ENCODE assay signal across 25 cellular contexts in the genomic region with DNA sequence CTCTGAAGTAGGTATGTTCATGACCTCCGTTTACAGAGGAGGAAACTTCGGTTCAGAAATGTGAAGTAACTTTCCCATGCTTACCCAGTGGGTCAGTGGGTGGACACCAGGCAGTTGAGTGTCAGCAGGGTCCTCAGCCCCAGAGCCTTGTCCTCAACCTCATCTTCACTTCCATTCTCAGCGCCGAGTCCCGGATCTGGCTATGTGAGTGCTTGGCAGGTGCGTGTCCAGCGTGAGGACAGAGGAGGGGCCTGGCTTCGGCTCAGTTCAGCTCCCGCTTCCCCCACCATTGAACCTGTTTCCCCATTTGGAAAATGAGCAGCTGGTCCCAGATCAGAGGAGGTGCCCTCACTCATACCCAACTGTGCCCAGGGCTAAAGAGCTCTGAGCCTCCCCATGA.
DNase-seq lines count a peak whose midpoint lies in the region; ATAC-seq, FAIRE-seq and TF ChIP-seq lines count a peak whose summit lies in the region.
"Had no signal": no experiment of that assay in that cellular context is flagged by ENCODE, and none has a peak within 500 bp of the region (broad histone marks: within the 10 kb centered on the region; RNA-seq: fewer than 3 reads in every experiment).

No MANE protein-coding gene starts in this region.

- no peak for ATAC-seq in GM21526 (IDR thresholded peaks at IDR 0.05; ENCODE audit: low FRiP score, unreplicated experiment)
- ATAC-seq: A549, GM12878 had no signal

- no peak for FAIRE-seq in kidney (lab: Jason Lieb, UNC)
- FAIRE-seq: A549, D721Med, GM12878, H54 had no signal

- WGBS in H9 (ENCODE audit: extremely low coverage, insufficient read length, low lambda C conversion rate) = no CpG with 5 or more reads among the region's 9 CpGs
- WGBS in neuronal stem cell (ENCODE audit: extremely low coverage in 2 of 2, insufficient read length in 2 of 2, insufficient replicate concordance in 1 of 2), 2 donors = no CpG with 5 or more reads among the region's 9 CpGs

- peaks cover 32% of the 10 kb centered on the region for H3K27me3 ChIP-seq in left ventricle myocardium inferior (ENCODE audit: low read depth)
- H3K27me3 ChIP-seq in right atrium auricular region = no peaks in the 10 kb centered on the region
- no peaks in the 10 kb centered on the region for H3K27me3 ChIP-seq in H9 (ENCODE audit: insufficient read depth, low read length)
- peaks cover 0 to 7% (median 0%) of the 10 kb centered on the region in 3 experiments for H3K27me3 ChIP-seq in neuronal stem cell (ENCODE audit: control insufficient read depth in 3 of 3, insufficient read depth in 3 of 3, low read depth in 1 of 3, low read length in 3 of 3)
- H3K27me3 ChIP-seq: BE2C; BLaER1 treated with 17β-estradiol and CSF1 and Interleukin-3, amounts not matched to agents 10 nM and 100 nM had no signal

- H2BK12ac ChIP-seq in H9 (ENCODE audit: insufficient read length, low read depth, low read length) = no peak overlapping the region
- H2BK12ac ChIP-seq in neuronal stem cell (ENCODE audit: low read length) = no peak overlapping the region

- TF ChIP-seq CTCF in left ventricle myocardium inferior (IDR thresholded peaks at IDR 0.05; ENCODE audit: borderline replicate concordance) = no peak
- no peak for TF ChIP-seq CTCF in right atrium auricular region (IDR thresholded peaks at IDR 0.05)
- TF ChIP-seq CTCF in H9 (conservative IDR thresholded peaks at IDR 0.05) = no peak
- no peak for TF ChIP-seq CTCF in kidney (IDR thresholded peaks at IDR 0.05; ENCODE audit: borderline replicate concordance, extremely low read depth, insufficient read depth)

- H4K91ac ChIP-seq in H9 (ENCODE audit: insufficient read length, low read depth, low read length) (no peak overlapping the region), neuronal stem cell (ENCODE audit: low read depth, low read length, poor library complexity) (no peak overlapping the region)

- H3K27me3 Mint-ChIP-seq in H9 (ENCODE audit: low read depth) = no peaks in the 10 kb centered on the region; the same call in 1 of the 2 replicates

- H3K27ac ChIP-seq in left ventricle myocardium inferior (replicated peaks) (peak overlapping the region; percentile 33), right atrium auricular region (no peak overlapping the region), H9 (ENCODE audit: insufficient read length, low read depth, low read length) (no peak overlapping the region), kidney (ENCODE audit: low read depth in 2 of 2, low read length in 2 of 2) (no peak overlapping the region), neuronal stem cell (replicated peaks; ENCODE audit: low read length) (no peak overlapping the region)
- H3K27ac ChIP-seq: A549; BLaER1 treated with 17β-estradiol and CSF1 and Interleukin-3, amounts not matched to agents 10 nM and 100 nM had no signal

- H3K4ac ChIP-seq in H9 (ENCODE audit: low read depth, low read length) (no peak overlapping the region), neuronal stem cell (ENCODE audit: low read length) (no peak overlapping the region)

- H3K9ac ChIP-seq in H9 (ENCODE audit: extremely low read depth, insufficient read length, low read length) (no peak overlapping the region), kidney (ENCODE audit: low read length in 2 of 2) (no peak overlapping the region), neuronal stem cell (ENCODE audit: low read depth, low read length, poor library complexity) (no peak overlapping the region)
- H3K9ac ChIP-seq: BLaER1 treated with 17β-estradiol and CSF1 and Interleukin-3, amounts not matched to agents 10 nM and 100 nM had no signal

- no peak overlapping the region for H2AK5ac ChIP-seq in H9 (ENCODE audit: insufficient read length, low read length)
- peak overlapping the region; percentile 51 for H2AK5ac ChIP-seq in neuronal stem cell (ENCODE audit: low read depth, low read length)

- H3K23me2 ChIP-seq in H9 (ENCODE audit: insufficient read length, low read depth, low read length, poor library complexity, severe bottlenecking) = no peaks in the 10 kb centered on the region

- H2BK15ac ChIP-seq in H9 (ENCODE audit: low read depth, low read length) (no peak overlapping the region), neuronal stem cell (ENCODE audit: low read length) (no peak overlapping the region)

- H3K9me3 ChIP-seq in left ventricle myocardium inferior (replicated peaks) (no peaks in the 10 kb centered on the region), right atrium auricular region (no peaks in the 10 kb centered on the region), H9 (ENCODE audit: control insufficient read depth, low read depth, low read length) (no peaks in the 10 kb centered on the region), kidney (ENCODE audit: control insufficient read depth in 1 of 2, low read length in 2 of 2) (no peaks in the 10 kb centered on the region), neuronal stem cell (replicated peaks in 1 of 2; ENCODE audit: control insufficient read depth in 2 of 2, insufficient read depth in 1 of 2, low read depth in 1 of 2, low read length in 2 of 2) (no peaks in the 10 kb centered on the region)
- H3K9me3 ChIP-seq: A549; BE2C; BLaER1 treated with 17β-estradiol and CSF1 and Interleukin-3, amounts not matched to agents 10 nM and 100 nM had no signal

- H3K4me2 ChIP-seq in H9 (ENCODE audit: insufficient read depth, insufficient read length, low read length) (no peak overlapping the region), neuronal stem cell (ENCODE audit: insufficient read depth, low read length, poor library complexity, severe bottlenecking) (no peak overlapping the region)
- H3K4me2 ChIP-seq: A549; BLaER1 treated with 17β-estradiol and CSF1 and Interleukin-3, amounts not matched to agents 10 nM and 100 nM had no signal

- no peak overlapping the region for H3K4me3 Mint-ChIP-seq in H9
- H3K4me3 Mint-ChIP-seq: CD14-positive monocyte; CD4-positive, alpha-beta T cell; CD8-positive, alpha-beta memory T cell had no signal

- H3K14ac ChIP-seq in H9 (ENCODE audit: insufficient read depth, low read length) (peak overlapping the region; percentile 16; the same call in 1 of the 2 replicates), neuronal stem cell (ENCODE audit: low read length) (no peak overlapping the region)

- no peak overlapping the region for H2BK120ac ChIP-seq in H9 (ENCODE audit: low read depth, low read length, poor library complexity, severe bottlenecking)
- no peak overlapping the region for H2BK120ac ChIP-seq in neuronal stem cell (ENCODE audit: low read depth, low read length)

- no peak overlapping the region for H3K56ac ChIP-seq in H9 (ENCODE audit: insufficient read length, low read depth, low read length)

- no peak overlapping the region for H4K8ac ChIP-seq in H9 (replicated peaks; ENCODE audit: insufficient read length, low read depth, low read length)
- H4K8ac ChIP-seq in neuronal stem cell (ENCODE audit: low read depth, low read length) = no peak overlapping the region

- H3K79me1 ChIP-seq in H9 (ENCODE audit: insufficient read depth, low read depth, low read length, poor library complexity, severe bottlenecking) = no peaks in the 10 kb centered on the region
- no peaks in the 10 kb centered on the region for H3K79me1 ChIP-seq in neuronal stem cell (ENCODE audit: low read depth, low read length)

- H4K20me1 ChIP-seq in H9 (ENCODE audit: control insufficient read depth, insufficient read depth, insufficient read length) = no peaks in the 10 kb centered on the region

- H2AFZ ChIP-seq in H9 (ENCODE audit: low read length) (no peak overlapping the region), neuronal stem cell (ENCODE audit: low read length) (no peak overlapping the region)

- H2BK20ac ChIP-seq in H9 (ENCODE audit: low read depth, low read length, poor library complexity, severe bottlenecking) = no peak overlapping the region

- H3K36me3 ChIP-seq in left ventricle myocardium inferior (no peaks in the 10 kb centered on the region), right atrium auricular region (no peaks in the 10 kb centered on the region), kidney (ENCODE audit: control insufficient read depth in 1 of 2, insufficient read depth in 2 of 2, low read length in 2 of 2) (no peaks in the 10 kb centered on the region), neuronal stem cell (replicated peaks in 1 of 2; ENCODE audit: control insufficient read depth in 2 of 2, insufficient read depth in 2 of 2, low read length in 2 of 2) (no peaks in the 10 kb centered on the region)
- H3K36me3 ChIP-seq: BE2C; BLaER1 treated with 17β-estradiol and CSF1 and Interleukin-3, amounts not matched to agents 10 nM and 100 nM had no signal

- no peaks in the 10 kb centered on the region for H3K79me2 ChIP-seq in H9 (ENCODE audit: insufficient read depth, low read length)

- no peak overlapping the region for H2BK5ac ChIP-seq in H9 (ENCODE audit: insufficient read length, low read length)
- H2BK5ac ChIP-seq in neuronal stem cell (ENCODE audit: low read length) = peak overlapping the region; percentile 20

- H3K27ac Mint-ChIP-seq in H9 = no peak overlapping the region
- H3K27ac Mint-ChIP-seq: CD14-positive monocyte; CD4-positive, alpha-beta T cell had no signal

- H3K4me3 ChIP-seq in left ventricle myocardium inferior = no peak overlapping the region
- H3K4me3 ChIP-seq in right atrium auricular region = no peak overlapping the region
- H3K4me3 ChIP-seq in kidney (ENCODE audit: low read length in 2 of 2) = no peak overlapping the region
- no peak overlapping the region for H3K4me3 ChIP-seq in neuronal stem cell (ENCODE audit: low read length in 2 of 2)
- H3K4me3 ChIP-seq: A549; BLaER1 treated with 17β-estradiol and CSF1 and Interleukin-3, amounts not matched to agents 10 nM and 100 nM; GM12878 had no signal

- H4K5ac ChIP-seq in H9 (ENCODE audit: insufficient read length, low read depth, low read length) = no peak overlapping the region

- H3K36me3 Mint-ChIP-seq in H9 (ENCODE audit: insufficient read depth in 1 of 3, low read depth in 3 of 3) = no peaks in the 10 kb centered on the region; a peak in 1 of 7 replicates
- H3K36me3 Mint-ChIP-seq: CD14-positive monocyte; CD8-positive, alpha-beta memory T cell had no signal

- no peaks in the 10 kb centered on the region for H3K4me1 Mint-ChIP-seq in H9

- peaks cover 26% of the 10 kb centered on the region for H3K4me1 ChIP-seq in left ventricle myocardium inferior
- H3K4me1 ChIP-seq in right atrium auricular region = peaks cover 0 to 11% of the 10 kb centered on the region in 2 donors
- H3K4me1 ChIP-seq in H9 (ENCODE audit: insufficient read depth, low read length) = no peaks in the 10 kb centered on the region
- H3K4me1 ChIP-seq in kidney (ENCODE audit: control insufficient read depth in 1 of 2, insufficient read depth in 1 of 2, low read depth in 1 of 2, low read length in 2 of 2) = peaks cover 2 to 4% of the 10 kb centered on the region in 2 donors
- H3K4me1 ChIP-seq in neuronal stem cell (ENCODE audit: control insufficient read depth in 2 of 2, insufficient read depth in 1 of 2, low read depth in 1 of 2, low read length in 2 of 2) = peaks cover 0 to 14% of the 10 kb centered on the region in 2 donors
- H3K4me1 ChIP-seq: A549; BE2C; BLaER1 treated with 17β-estradiol and CSF1 and Interleukin-3, amounts not matched to agents 10 nM and 100 nM had no signal

- intact Hi-C loops in left ventricle myocardium inferior (cut with micrococcal nuclease) = no loop called here
- intact Hi-C loops in kidney (cut with DNase I) = no loop called here

- H3T11ph ChIP-seq in H9 (ENCODE audit: low read length) = no peak overlapping the region

- DNase-seq in left ventricle myocardium inferior = no peak
- no peak for DNase-seq in right atrium auricular region (ENCODE audit: low spot score)
- DNase-seq in H9 = no peak
- DNase-seq in kidney = peak; percentile 69
- no peak for DNase-seq in neuronal stem cell (ENCODE audit: low spot score)
- DNase-seq in NCI-H1092 (lab: John Stamatoyannopoulos, UW) = no peak
- DNase-seq: 8988T; ACHN; AML-193; BE2C; CD4-positive, alpha-beta T cell; CD8-positive, alpha-beta memory T cell; DMS 273 treated with DMSO at 0.1 percent for 48 hours; DMS79; EL; GDM1; GOT3; HCEC 1CT had no signal

- H3K23ac ChIP-seq in H9 (ENCODE audit: insufficient read length, low read depth, low read length) (no peak overlapping the region), neuronal stem cell (ENCODE audit: low read depth, low read length, poor library complexity) (peak overlapping the region; percentile 14)

- H3K18ac ChIP-seq in H9 (ENCODE audit: insufficient read length, low read depth, low read length) = no peak overlapping the region
- H3K18ac ChIP-seq in neuronal stem cell (ENCODE audit: low read length) = no peak overlapping the region

- H3K9me3 Mint-ChIP-seq in H9 = no peaks in the 10 kb centered on the region
- H3K9me3 Mint-ChIP-seq: CD4-positive, alpha-beta T cell; CD8-positive, alpha-beta memory T cell had no signal
